ENCODE assay signal across 3 cellular contexts in the genomic region with DNA sequence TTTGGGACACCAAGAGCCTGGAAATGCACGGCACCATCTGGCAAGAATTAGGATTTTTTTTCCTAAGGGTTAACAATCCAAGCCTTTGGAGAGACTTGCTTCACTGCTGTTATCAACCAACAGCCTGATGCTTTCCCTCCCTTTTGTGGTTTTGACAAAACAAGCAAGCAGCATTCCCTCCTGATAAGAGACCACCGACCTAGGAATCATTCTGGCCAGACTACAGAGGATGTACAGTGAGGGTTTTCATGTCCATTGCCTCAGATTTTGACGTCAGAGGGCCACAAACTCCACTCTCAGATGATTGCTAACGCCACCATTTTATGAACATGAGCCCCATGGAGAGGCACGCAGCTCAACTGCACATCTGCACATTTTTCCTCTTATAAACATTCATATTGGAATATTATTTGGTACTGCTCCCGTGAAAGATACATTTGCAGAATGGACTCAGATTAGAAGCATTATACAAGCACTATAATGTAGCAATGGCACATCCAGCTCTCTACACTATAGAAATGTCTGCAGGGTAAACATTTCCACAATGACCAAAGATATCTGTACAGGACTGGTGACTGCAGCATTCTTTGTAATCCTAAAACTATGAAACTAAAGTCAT. TPM values are rescaled to one million over a fixed set of nuclear protein-coding genes. Genes with fewer than 3 reads are reported as not detected.
"Had no signal": no experiment of that assay in that cellular context is flagged by ENCODE, and none has a peak within 500 bp of the region (broad histone marks: within the 10 kb centered on the region; RNA-seq: fewer than 3 reads in every experiment).

No MANE protein-coding gene starts in this region.

RNA-seq across cellular contexts. Expression of gene RNU1-1, which starts 5.4 kb away (rescaled TPM):
- total RNA-seq: M059J had no signal
- polyA plus RNA-seq: adrenal gland, SK-N-SH had no signal
